ENCODE assay signal across 1 cellular context in genomic region chr16:89422905-89423630, GRCh38.
A peak's percentile ranks its signal among the peaks of the same experiment; 100 is the strongest.
TF ChIP-seq lines count a peak whose summit lies in the region.

No MANE protein-coding gene starts in this region.

TF ChIP-seq in HepG2, 621 proteins besides CTCF, POLR2A, EP300 and RAD21 (continued from another document and continues in another):
- TF ChIP-seq CSRNP2 (CRISPR knock-in tag; conservative IDR thresholded peaks at IDR 0.05; ENCODE audit: low read depth) (no peak), NR2F2 (IDR thresholded peaks at IDR 0.05; ENCODE audit: borderline replicate concordance, low read depth) (no peak), TCF12 (IDR thresholded peaks at IDR 0.05) (no peak), TCF12 (CRISPR knock-in tag; IDR thresholded peaks at IDR 0.05) (no peak), ZBTB39 (CRISPR knock-in tag; IDR thresholded peaks at IDR 0.05) (no peak), ZNF782 (CRISPR knock-in tag; IDR thresholded peaks at IDR 0.05; ENCODE audit: borderline replicate concordance) (no peak), NCOR1 (IDR thresholded peaks at IDR 0.05; ENCODE audit: borderline replicate concordance, low read length) (no peak; the same call in 1 of the 2 replicates), MED13 (CRISPR knock-in tag; IDR thresholded peaks at IDR 0.05) (no peak), FOXP4 (CRISPR knock-in tag; IDR thresholded peaks at IDR 0.05) (0 out of 2 replicates have a peak, but pooled peaks have one; percentile 22), SUZ12 (IDR thresholded peaks at IDR 0.05; ENCODE audit: low read depth, low read length) (no peak), ZKSCAN8 (CRISPR knock-in tag; IDR thresholded peaks at IDR 0.05; ENCODE audit: borderline replicate concordance) (no peak), BRD4 (CRISPR knock-in tag; IDR thresholded peaks at IDR 0.05) (no peak), ZSCAN31 (CRISPR knock-in tag; IDR thresholded peaks at IDR 0.05; ENCODE audit: low read depth) (no peak), ZNF101 (CRISPR knock-in tag; IDR thresholded peaks at IDR 0.05; ENCODE audit: borderline replicate concordance, low read depth) (no peak), ZFX (CRISPR knock-in tag; IDR thresholded peaks at IDR 0.05; ENCODE audit: low read depth) (peak; percentile 72), THAP7 (CRISPR knock-in tag; IDR thresholded peaks at IDR 0.05) (0 out of 2 replicates have a peak, but pooled peaks have one; percentile 59), KMT2A (CRISPR knock-in tag; IDR thresholded peaks at IDR 0.05) (peak; percentile 40; the same call in 1 of the 2 replicates), FUBP1 (CRISPR knock-in tag; IDR thresholded peaks at IDR 0.05; ENCODE audit: borderline replicate concordance) (no peak), AGO2 (optimal IDR thresholded peaks at IDR 0.05; ENCODE audit: low read depth, low read length) (no peak), ZNF557 (CRISPR knock-in tag; IDR thresholded peaks at IDR 0.05) (no peak), MYC (CRISPR knock-in tag; IDR thresholded peaks at IDR 0.05; ENCODE audit: borderline replicate concordance) (peak; percentile 48; the same call in 1 of the 2 replicates), TEAD2 (CRISPR knock-in tag; IDR thresholded peaks at IDR 0.05) (no peak), CEBPZ (IDR thresholded peaks at IDR 0.05; ENCODE audit: low read length) (no peak), MTA1 (CRISPR knock-in tag; IDR thresholded peaks at IDR 0.05; ENCODE audit: borderline replicate concordance) (peak; percentile 89; the same call in 1 of the 2 replicates), SMC3 (IDR thresholded peaks at IDR 0.05; ENCODE audit: low read length) (peak; percentile 29; the same call in 1 of the 2 replicates), HNRNPUL1 (IDR thresholded peaks at IDR 0.05; ENCODE audit: low read depth, low read length) (no peak), ZFP36L2 (CRISPR knock-in tag; IDR thresholded peaks at IDR 0.05) (no peak), U2AF2 (IDR thresholded peaks at IDR 0.05; ENCODE audit: low read depth, low read length) (no peak), FOXJ3 (CRISPR knock-in tag; IDR thresholded peaks at IDR 0.05; ENCODE audit: borderline replicate concordance) (no peak), SAP130 (CRISPR knock-in tag; IDR thresholded peaks at IDR 0.05; ENCODE audit: low read depth) (peak; percentile 86), PRDM15 (CRISPR knock-in tag; IDR thresholded peaks at IDR 0.05) (no peak), ZNF703 (CRISPR knock-in tag; IDR thresholded peaks at IDR 0.05; ENCODE audit: borderline replicate concordance) (no peak), ZNF460 (CRISPR knock-in tag; IDR thresholded peaks at IDR 0.05; ENCODE audit: borderline replicate concordance) (no peak), ZNF784 (CRISPR knock-in tag; IDR thresholded peaks at IDR 0.05; ENCODE audit: borderline replicate concordance) (0 out of 2 replicates have a peak, but pooled peaks have one; percentile 40), ZNF879 (CRISPR knock-in tag; IDR thresholded peaks at IDR 0.05) (no peak), ZNF264 (CRISPR knock-in tag; IDR thresholded peaks at IDR 0.05) (no peak), ZNF501 (CRISPR knock-in tag; IDR thresholded peaks at IDR 0.05) (peak; percentile 68), TBP (CRISPR knock-in tag; IDR thresholded peaks at IDR 0.05) (no peak), HNRNPLL (IDR thresholded peaks at IDR 0.05; ENCODE audit: low read depth, low read length, poor library complexity, severe bottlenecking) (no peak), RCOR2 (CRISPR knock-in tag; IDR thresholded peaks at IDR 0.05) (no peak), THAP9 (CRISPR knock-in tag; IDR thresholded peaks at IDR 0.05; ENCODE audit: borderline replicate concordance) (no peak; the same call in 1 of the 2 replicates), NFIB (CRISPR knock-in tag; IDR thresholded peaks at IDR 0.05; ENCODE audit: borderline replicate concordance) (no peak), ZNF747 (CRISPR knock-in tag; IDR thresholded peaks at IDR 0.05; ENCODE audit: borderline replicate concordance) (no peak), BCL6 (CRISPR knock-in tag; IDR thresholded peaks at IDR 0.05) (no peak; the same call in 1 of the 2 replicates), ZNF12 (CRISPR knock-in tag; IDR thresholded peaks at IDR 0.05) (peak; percentile 68; the same call in 1 of the 2 replicates), ZNF446 (CRISPR knock-in tag; IDR thresholded peaks at IDR 0.05) (no peak)
